ENCODE assay signal across 30 cellular contexts in the genomic region with DNA sequence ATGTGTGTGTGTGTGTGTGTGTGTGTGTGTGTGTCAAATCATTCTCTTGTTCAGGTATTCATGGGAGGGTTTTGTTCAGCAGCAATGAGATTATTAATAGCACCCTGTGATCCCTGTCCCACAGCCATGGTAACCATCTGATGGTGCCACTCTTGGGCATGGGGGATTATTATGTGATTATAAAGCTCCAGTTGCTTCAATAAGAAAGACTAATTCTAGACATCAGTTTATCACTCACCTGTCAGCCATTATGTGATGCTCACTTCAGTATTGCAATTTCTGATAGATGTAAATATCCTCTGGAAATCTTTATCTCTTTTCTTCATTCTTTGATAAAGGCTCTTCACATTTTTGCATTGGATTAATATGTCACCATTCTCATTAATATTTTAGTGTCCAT.
"Had no signal": no experiment of that assay in that cellular context is flagged by ENCODE, and none has a peak within 500 bp of the region (broad histone marks: within the 10 kb centered on the region; RNA-seq: fewer than 3 reads in every experiment).

No MANE protein-coding gene starts in this region.

- H3K9me3 ChIP-seq: adrenal gland, ascending aorta, body of pancreas, breast epithelium had no signal

- H3K4me3 ChIP-seq: adrenal gland, ascending aorta, body of pancreas, breast epithelium, cardiac muscle cell had no signal

- DNase-seq: activated effector memory CD4-positive, alpha-beta T cell treated with anti-CD3 and anti-CD28 coated beads, Interleukin-2, amount 50 U/mL, for 16 hours; activated effector memory CD4-positive, alpha-beta T cell treated with Interleukin-2 at 50 U/mL for 16 hours; activated gamma-delta T cell; activated gamma-delta T cell treated with Interleukin-2 at 50 U/mL for 16 hours; activated naive CD4-positive, alpha-beta T cell; activated naive CD4-positive, alpha-beta T cell treated with anti-CD3 and anti-CD28 coated beads for 36 hours; activated naive CD4-positive, alpha-beta T cell treated with anti-CD3 and anti-CD28 coated beads, Interleukin-2, amount 10 ng/mL, durations not matched to agents 7 days and 5 days; activated naive CD4-positive, alpha-beta T cell treated with anti-CD3 and anti-CD28 coated beads, Interleukin-2, amount 50 U/mL, for 16 hours; activated naive CD4-positive, alpha-beta T cell treated with Interleukin-2 at 50 U/mL for 16 hours; activated naive CD8-positive, alpha-beta T cell treated with anti-CD3 and anti-CD28 coated beads for 36 hours; activated naive CD8-positive, alpha-beta T cell treated with anti-CD3 and anti-CD28 coated beads, Interleukin-2, amount 10 ng/mL, durations not matched to agents 7 days and 5 days; activated naive CD8-positive, alpha-beta T cell treated with anti-CD3 and anti-CD28 coated beads, Interleukin-2, amount 50 U/mL, for 24 hours; activated T-cell treated with anti-CD3 and anti-CD28 coated beads, Interleukin-2, amount 50 U/mL, for 1 hour; activated T-cell treated with anti-CD3 and anti-CD28 coated beads, Interleukin-2, amount 50 U/mL, for 24 hours; activated T-cell treated with anti-CD3 and anti-CD28 coated beads, Interleukin-2, amount 50 U/mL, for 4 hours; activated T-cell treated with anti-CD3 and anti-CD28 coated beads, Interleukin-2, amount 50 U/mL, for 48 hours; activated T-cell treated with anti-CD3 and anti-CD28 coated beads, Interleukin-2, amount 50 U/mL, for 72 hours; adrenal gland; amniotic stem cell; amygdala; anterior cingulate cortex; aorta; body of pancreas; brain microvascular endothelial cell; caudate nucleus; central memory CD4-positive, alpha-beta T cell; cerebellar nuclear complex had no signal

- H3K27me3 ChIP-seq: adrenal gland, ascending aorta, body of pancreas, brain microvascular endothelial cell, breast epithelium, cardiac muscle cell had no signal

- H3K36me3 ChIP-seq: adrenal gland, ascending aorta, brain microvascular endothelial cell, breast epithelium, cardiac muscle cell had no signal

- H3K27ac ChIP-seq: adrenal gland, ascending aorta, body of pancreas, brain microvascular endothelial cell, breast epithelium, cardiac muscle cell had no signal
